ENCODE assay signal across 22 cellular contexts in the genomic region with DNA sequence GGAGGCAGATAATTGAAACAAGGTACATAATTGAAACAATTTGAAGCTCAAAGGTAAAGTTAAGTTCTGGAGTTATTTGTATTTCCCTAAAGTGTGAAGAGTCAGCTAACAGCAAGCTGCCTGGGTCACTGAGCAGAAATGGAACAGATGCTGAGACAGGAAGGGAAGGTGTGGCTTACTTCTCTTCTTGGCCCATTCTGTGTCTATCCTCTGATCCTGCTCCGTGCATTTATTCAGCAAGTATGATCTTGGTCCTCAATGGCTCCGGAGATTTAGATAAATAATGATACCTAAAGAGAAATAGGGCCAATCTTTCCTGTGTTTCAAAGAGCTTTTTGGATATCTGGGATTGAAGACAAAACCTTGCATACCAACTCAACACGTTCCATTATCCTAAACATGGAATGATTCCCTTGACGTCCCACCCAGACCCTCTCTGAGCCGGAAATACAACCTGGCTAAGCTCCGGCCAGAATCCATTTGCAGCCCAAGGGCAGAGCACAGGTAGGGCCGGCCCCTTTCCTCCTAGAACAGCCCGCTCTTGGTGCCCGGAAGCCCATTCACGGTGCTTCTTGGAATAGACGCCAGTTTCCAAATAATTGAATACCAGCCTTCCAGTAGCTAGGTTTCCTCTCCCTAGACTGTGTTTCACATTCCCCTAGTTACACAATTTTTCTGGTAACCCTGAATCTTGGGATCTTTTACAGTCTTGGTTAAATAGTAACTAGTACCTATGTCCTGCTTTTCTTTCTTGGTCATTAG.
DNase-seq lines count a peak whose midpoint lies in the region; ATAC-seq and TF ChIP-seq lines count a peak whose summit lies in the region.
"Had no signal": no experiment of that assay in that cellular context is flagged by ENCODE, and none has a peak within 500 bp of the region (broad histone marks: within the 10 kb centered on the region; RNA-seq: fewer than 3 reads in every experiment).

No MANE protein-coding gene starts in this region.

- H3K27ac ChIP-seq in liver (ENCODE audit: low read depth in 1 of 2, low read length in 2 of 2) (peak overlapping the region; percentile 47 to 63), parathyroid adenoma (no peak overlapping the region)
- H3K27ac ChIP-seq: esophagus muscularis mucosa, gastroesophageal sphincter, left ventricle myocardium inferior, thyroid gland had no signal

- H3K4me2 ChIP-seq in parathyroid adenoma (ENCODE audit: low read length), result peak overlapping the region; percentile 83

- DNase-seq in DMS 273 (lab: John Stamatoyannopoulos, UW; ENCODE audit: unreplicated experiment) (peak; percentile 27), DMS 273 treated with DMSO at 0.1 percent for 48 hours (lab: John Stamatoyannopoulos, UW) (no peak), NCI-H2081 treated with DMSO at 0.1 percent for 48 hours (lab: John Stamatoyannopoulos, UW) (no peak), COR-L47 (lab: John Stamatoyannopoulos, UW) (no peak)
- DNase-seq in activated naive CD4-positive, alpha-beta T cell treated with anti-CD3 and anti-CD28 coated beads, Interleukin-2, amount 50 U/mL, for 16 hours, result no peak
- DNase-seq: activated CD4-positive, alpha-beta memory T cell treated with anti-CD3 and anti-CD28 coated beads for 36 hours; activated gamma-delta T cell treated with Interleukin-2 at 50 U/mL for 16 hours; effector CD4-positive, alpha-beta T cell; left ventricle myocardium inferior; NCI-H1048; NCI-H2029 treated with DMSO at 0.1 percent for 48 hours; NCI-H446 treated with DMSO at 0.1 percent for 48 hours; stimulated activated CD4-positive, alpha-beta T cell treated with anti-CD3 and anti-CD28 coated beads, Interleukin-2, amount 100 ng/mL, for 24 hours; stimulated activated naive B cell treated with anti-CD40 and anti-IgM and Interleukin-4, amounts not matched to agents 10 μg/mL and 1 μg/mL and 100 μg/mL, for 72 hours; thyroid gland had no signal

- H3K9ac ChIP-seq in liver (ENCODE audit: low read depth in 1 of 2, low read length in 2 of 2), result peak overlapping the region; percentile 25 to 37
- H3K9ac ChIP-seq in parathyroid adenoma, result no peak overlapping the region

- H3K4me1 ChIP-seq in liver (ENCODE audit: control insufficient read depth in 4 of 4, insufficient read depth in 4 of 4, low read length in 3 of 4) (peaks cover 0 to 40% (median 10%) of the 10 kb centered on the region in 4 donors), parathyroid adenoma (no peaks in the 10 kb centered on the region)

- H3K27me3 ChIP-seq in liver (ENCODE audit: control insufficient read depth in 4 of 4, insufficient read depth in 4 of 4, low read length in 3 of 4), result no peaks in the 10 kb centered on the region
- no peaks in the 10 kb centered on the region for H3K27me3 ChIP-seq in parathyroid adenoma (ENCODE audit: control insufficient read depth, insufficient read depth, low read length)
- H3K27me3 ChIP-seq: thyroid gland had no signal

- H3K36me3 ChIP-seq in liver (ENCODE audit: control insufficient read depth in 4 of 4, insufficient read depth in 3 of 4, low read depth in 1 of 4, low read length in 3 of 4), result peaks cover 0 to 3% (median 0%) of the 10 kb centered on the region in 4 donors
- H3K36me3 ChIP-seq in parathyroid adenoma (ENCODE audit: control insufficient read depth, insufficient read depth, low read length), result no peaks in the 10 kb centered on the region
- H3K36me3 ChIP-seq: esophagus muscularis mucosa, gastroesophageal sphincter, left ventricle myocardium inferior, thyroid gland had no signal

- no peaks in the 10 kb centered on the region for H3K79me2 ChIP-seq in parathyroid adenoma

- no peak overlapping the region for H2AFZ ChIP-seq in parathyroid adenoma

- no peak for ATAC-seq in HG03108 (IDR thresholded peaks at IDR 0.05; ENCODE audit: unreplicated experiment)
- ATAC-seq: gastroesophageal sphincter; HCT116; stimulated activated naive B cell treated with anti-CD40 and anti-IgM and Interleukin-4, amounts not matched to agents 10 μg/mL and 1 μg/mL and 100 μg/mL, for 72 hours; WTC11 had no signal

- TF ChIP-seq CTCF in liver (IDR thresholded peaks at IDR 0.05; ENCODE audit: low read depth, low read length, missing input control) (no peak), parathyroid adenoma (IDR thresholded peaks at IDR 0.05) (no peak)

- H3K4me3 ChIP-seq in liver (ENCODE audit: low read depth in 1 of 3, low read length in 3 of 3) (peak overlapping the region; percentile 80 to 85 (median 83)), parathyroid adenoma (ENCODE audit: low read depth, low read length) (peak overlapping the region; percentile 83)
- H3K4me3 ChIP-seq: esophagus muscularis mucosa, gastroesophageal sphincter, left ventricle myocardium inferior had no signal

- no peaks in the 10 kb centered on the region for H3K9me3 ChIP-seq in liver (ENCODE audit: control insufficient read depth in 4 of 4, low read length in 3 of 4)
- H3K9me3 ChIP-seq in parathyroid adenoma (ENCODE audit: control insufficient read depth, low read length), result no peaks in the 10 kb centered on the region
- H3K9me3 ChIP-seq: esophagus muscularis mucosa, left ventricle myocardium inferior, thyroid gland had no signal

- 27% methylated on average over 11 of the region's 11 CpGs for WGBS in liver

- peak in 1 of 2 donors; percentile 54 for TF ChIP-seq RAD21 in liver (IDR thresholded peaks at IDR 0.05)

TF ChIP-seq in liver, 16 proteins besides CTCF, POLR2A, EP300 and RAD21:
- TF ChIP-seq, protein P1, sequence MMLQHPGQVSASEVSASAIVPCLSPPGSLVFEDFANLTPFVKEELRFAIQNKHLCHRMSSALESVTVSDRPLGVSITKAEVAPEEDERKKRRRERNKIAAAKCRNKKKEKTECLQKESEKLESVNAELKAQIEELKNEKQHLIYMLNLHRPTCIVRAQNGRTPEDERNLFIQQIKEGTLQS (IDR thresholded peaks at IDR 0.05), result no peak
- TF ChIP-seq SP1 (IDR thresholded peaks at IDR 0.05), result peak; percentile 47
- peak; percentile 58 to 66 for TF ChIP-seq RXRA (IDR thresholded peaks at IDR 0.05)
- no peak for TF ChIP-seq FOXA1 (IDR thresholded peaks at IDR 0.05)
- TF ChIP-seq, protein P2, sequence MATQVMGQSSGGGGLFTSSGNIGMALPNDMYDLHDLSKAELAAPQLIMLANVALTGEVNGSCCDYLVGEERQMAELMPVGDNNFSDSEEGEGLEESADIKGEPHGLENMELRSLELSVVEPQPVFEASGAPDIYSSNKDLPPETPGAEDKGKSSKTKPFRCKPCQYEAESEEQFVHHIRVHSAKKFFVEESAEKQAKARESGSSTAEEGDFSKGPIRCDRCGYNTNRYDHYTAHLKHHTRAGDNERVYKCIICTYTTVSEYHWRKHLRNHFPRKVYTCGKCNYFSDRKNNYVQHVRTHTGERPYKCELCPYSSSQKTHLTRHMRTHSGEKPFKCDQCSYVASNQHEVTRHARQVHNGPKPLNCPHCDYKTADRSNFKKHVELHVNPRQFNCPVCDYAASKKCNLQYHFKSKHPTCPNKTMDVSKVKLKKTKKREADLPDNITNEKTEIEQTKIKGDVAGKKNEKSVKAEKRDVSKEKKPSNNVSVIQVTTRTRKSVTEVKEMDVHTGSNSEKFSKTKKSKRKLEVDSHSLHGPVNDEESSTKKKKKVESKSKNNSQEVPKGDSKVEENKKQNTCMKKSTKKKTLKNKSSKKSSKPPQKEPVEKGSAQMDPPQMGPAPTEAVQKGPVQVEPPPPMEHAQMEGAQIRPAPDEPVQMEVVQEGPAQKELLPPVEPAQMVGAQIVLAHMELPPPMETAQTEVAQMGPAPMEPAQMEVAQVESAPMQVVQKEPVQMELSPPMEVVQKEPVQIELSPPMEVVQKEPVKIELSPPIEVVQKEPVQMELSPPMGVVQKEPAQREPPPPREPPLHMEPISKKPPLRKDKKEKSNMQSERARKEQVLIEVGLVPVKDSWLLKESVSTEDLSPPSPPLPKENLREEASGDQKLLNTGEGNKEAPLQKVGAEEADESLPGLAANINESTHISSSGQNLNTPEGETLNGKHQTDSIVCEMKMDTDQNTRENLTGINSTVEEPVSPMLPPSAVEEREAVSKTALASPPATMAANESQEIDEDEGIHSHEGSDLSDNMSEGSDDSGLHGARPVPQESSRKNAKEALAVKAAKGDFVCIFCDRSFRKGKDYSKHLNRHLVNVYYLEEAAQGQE (IDR thresholded peaks at IDR 0.05), result no peak
- TF ChIP-seq NR2F2 (IDR thresholded peaks at IDR 0.05), result no peak
- TF ChIP-seq, protein P3, sequence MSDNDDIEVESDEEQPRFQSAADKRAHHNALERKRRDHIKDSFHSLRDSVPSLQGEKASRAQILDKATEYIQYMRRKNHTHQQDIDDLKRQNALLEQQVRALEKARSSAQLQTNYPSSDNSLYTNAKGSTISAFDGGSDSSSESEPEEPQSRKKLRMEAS (IDR thresholded peaks at IDR 0.05), result peak; percentile 43
- peak; percentile 58 to 66 for TF ChIP-seq HNF4A (conservative IDR thresholded peaks at IDR 0.05)
- no peak for TF ChIP-seq GABPA (IDR thresholded peaks at IDR 0.05 in 1 of 2, conservative IDR thresholded peaks at IDR 0.05 in 1 of 2)
- no peak for TF ChIP-seq FOXA2 (IDR thresholded peaks at IDR 0.05)
- peak in 1 of 2 donors; percentile 24 for TF ChIP-seq EGR1 (IDR thresholded peaks at IDR 0.05; ENCODE audit: low read depth in 2 of 2)
- peak; percentile 25 for TF ChIP-seq YY1 (IDR thresholded peaks at IDR 0.05)
- peak; percentile 17 for TF ChIP-seq TAF1 (conservative IDR thresholded peaks at IDR 0.05)
- TF ChIP-seq JUND (IDR thresholded peaks at IDR 0.05), result peak; percentile 19 to 44
- TF ChIP-seq, protein P4, sequence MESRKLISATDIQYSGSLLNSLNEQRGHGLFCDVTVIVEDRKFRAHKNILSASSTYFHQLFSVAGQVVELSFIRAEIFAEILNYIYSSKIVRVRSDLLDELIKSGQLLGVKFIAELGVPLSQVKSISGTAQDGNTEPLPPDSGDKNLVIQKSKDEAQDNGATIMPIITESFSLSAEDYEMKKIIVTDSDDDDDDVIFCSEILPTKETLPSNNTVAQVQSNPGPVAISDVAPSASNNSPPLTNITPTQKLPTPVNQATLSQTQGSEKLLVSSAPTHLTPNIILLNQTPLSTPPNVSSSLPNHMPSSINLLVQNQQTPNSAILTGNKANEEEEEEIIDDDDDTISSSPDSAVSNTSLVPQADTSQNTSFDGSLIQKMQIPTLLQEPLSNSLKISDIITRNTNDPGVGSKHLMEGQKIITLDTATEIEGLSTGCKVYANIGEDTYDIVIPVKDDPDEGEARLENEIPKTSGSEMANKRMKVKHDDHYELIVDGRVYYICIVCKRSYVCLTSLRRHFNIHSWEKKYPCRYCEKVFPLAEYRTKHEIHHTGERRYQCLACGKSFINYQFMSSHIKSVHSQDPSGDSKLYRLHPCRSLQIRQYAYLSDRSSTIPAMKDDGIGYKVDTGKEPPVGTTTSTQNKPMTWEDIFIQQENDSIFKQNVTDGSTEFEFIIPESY (IDR thresholded peaks at IDR 0.05), result no peak
